8 cellular contexts compared by ENCODE assay signal in genomic region chr20:40687384-40688128, GRCh38. TPM values are rescaled to one million over a fixed set of nuclear protein-coding genes. Genes with fewer than 3 reads are reported as not detected.
A peak's percentile ranks its signal among the peaks of the same experiment; 100 is the strongest.
DNase-seq lines count a peak whose midpoint lies in the region; TF ChIP-seq lines count a peak whose summit lies in the region.

No MANE protein-coding gene starts in this region.

- no peak for TF ChIP-seq POLR2A in vagina (IDR thresholded peaks at IDR 0.05)

- peaks cover 10% of the 10 kb centered on the region for H3K4me1 ChIP-seq in endodermal cell (ENCODE audit: control insufficient read depth, insufficient read depth, low read length)
- peaks cover 33% of the 10 kb centered on the region for H3K4me1 ChIP-seq in vagina

- H3K36me3 ChIP-seq in endodermal cell (ENCODE audit: control insufficient read depth, insufficient read depth, low read length) (no peaks in the 10 kb centered on the region), vagina (no peaks in the 10 kb centered on the region)

- H3K4me1 Mint-ChIP-seq in endodermal cell: peaks cover 40% of the 10 kb centered on the region

- TF ChIP-seq CTCF in endodermal cell (conservative IDR thresholded peaks at IDR 0.05) (no peak), vagina (IDR thresholded peaks at IDR 0.05) (no peak)

- no peak overlapping the region for H3K27ac Mint-ChIP-seq in endodermal cell

- H3K27me3 ChIP-seq in endodermal cell (ENCODE audit: control insufficient read depth, insufficient read depth, low read length, poor library complexity, severe bottlenecking) (peaks cover 96% of the 10 kb centered on the region), vagina (no peaks in the 10 kb centered on the region)

- peaks cover 95% of the 10 kb centered on the region for H3K27me3 Mint-ChIP-seq in endodermal cell (ENCODE audit: insufficient read depth)

- DNase-seq in activated T-cell treated with anti-CD3 and anti-CD28 coated beads, Interleukin-2, amount 50 U/mL, for 48 hours: peak; percentile 30 to 31
- no peak for DNase-seq in activated T-cell treated with anti-CD3 and anti-CD28 coated beads, Interleukin-2, amount 50 U/mL, for 1 hour
- DNase-seq in endodermal cell (peak; percentile 87), mesenteric fat pad (ENCODE audit: low spot score) (peak; percentile 92), vagina (ENCODE audit: extremely low spot score in 2 of 2) (no peak), NAMALWA (ENCODE audit: low spot score) (no peak)
- no peak for DNase-seq in activated CD4-positive, CD25-positive, alpha-beta regulatory T cell treated with anti-CD3 and anti-CD28 coated beads, Interleukin-2, amount 50 U/mL, for 72 hours
- DNase-seq in activated naive CD4-positive, alpha-beta T cell (lab: John Stamatoyannopoulos, UW): no peak

- H3K4me3 ChIP-seq in endodermal cell (ENCODE audit: low read length) (peak overlapping the region; percentile 82), vagina (peak overlapping the region; percentile 54 to 68)

- peak overlapping the region; percentile 65 for H3K4me3 Mint-ChIP-seq in endodermal cell

- H3K36me3 Mint-ChIP-seq in endodermal cell (ENCODE audit: low read depth): no peaks in the 10 kb centered on the region

- no peaks in the 10 kb centered on the region for H3K9me3 Mint-ChIP-seq in endodermal cell

- H3K9ac ChIP-seq in endodermal cell (ENCODE audit: extremely low read depth, low read length, poor library complexity, severe bottlenecking): no peak overlapping the region

- WGBS in endodermal cell (ENCODE audit: insufficient coverage in 1 of 2, insufficient read length in 1 of 2), 2 experiments: 0 to 1% methylated on average over 26 to 62 of the region's 62 CpGs

- no peaks in the 10 kb centered on the region for H3K9me3 ChIP-seq in endodermal cell (ENCODE audit: control insufficient read depth, low read length)
- no peaks in the 10 kb centered on the region for H3K9me3 ChIP-seq in vagina

- intact Hi-C loops in vagina (cut with DNase I): loop anchor here (10.0 kb wide), 1 partner anchor 183 kb away; no protein-coding TSS in a partner anchor

- H3K27ac ChIP-seq in endodermal cell (ENCODE audit: low read depth, low read length) (no peak overlapping the region), vagina (peak overlapping the region; percentile 87)

RNA-seq across cellular contexts. Expression of gene MAFB, which starts 1.5 kb away (rescaled TPM):
- 1 to 10 TPM in 1 of 2 donors, under 1 TPM in 1; 0.90 to 1.5 TPM for total RNA-seq in endodermal cell
- 6.6 TPM for polyA plus RNA-seq in endodermal cell (2013, experiment 1 of 2)
- 5.8 TPM for polyA plus RNA-seq in endodermal cell (2013, experiment 2 of 2)
- total RNA-seq in mesenteric fat pad: 86.0 TPM
- 80.5 TPM for total RNA-seq in vagina

Comparison
In these comparisons a context has a peak if more than half of its experiments do, and no peak if none do; other contexts are left out.
1. DNase-seq: peak in activated T-cell treated with anti-CD3 and anti-CD28 coated beads, Interleukin-2, amount 50 U/mL, for 48 hours (2 of 2), endodermal cell (single experiment) and mesenteric fat pad (single experiment); none in activated T-cell treated with anti-CD3 and anti-CD28 coated beads, Interleukin-2, amount 50 U/mL, for 1 hour (single experiment), vagina (0 of 2), activated CD4-positive, CD25-positive, alpha-beta regulatory T cell treated with anti-CD3 and anti-CD28 coated beads, Interleukin-2, amount 50 U/mL, for 72 hours (single experiment), NAMALWA (single experiment) and activated naive CD4-positive, alpha-beta T cell (0 of 4).
2. RNA of gene MAFB, which starts 1.5 kb away (total RNA-seq): 86.0 TPM in mesenteric fat pad (single experiment) and 80.5 TPM in vagina (single experiment); 0.90 to 1.5 TPM in endodermal cell; every median in the first group is over 10 times any median in the second.